In the genomic region with DNA sequence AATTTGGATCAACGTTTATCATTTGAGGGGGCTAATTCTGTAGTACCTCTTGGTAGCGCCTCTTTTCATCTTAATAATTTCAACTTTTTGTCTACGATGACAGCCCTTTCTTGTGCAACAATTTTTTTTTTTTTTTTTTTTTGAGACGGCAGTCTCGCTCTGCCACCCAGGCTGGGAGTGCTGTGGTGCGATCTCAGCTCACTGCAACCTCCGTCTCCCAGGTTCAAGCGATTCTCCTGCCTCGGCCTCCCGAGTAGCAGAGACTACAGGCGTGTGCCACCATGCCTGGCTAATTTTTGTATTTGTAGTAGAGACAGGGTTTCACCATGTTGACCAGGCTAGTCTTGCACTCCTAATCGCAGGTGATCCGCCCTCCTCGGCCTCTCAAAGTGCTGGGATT, we compare ENCODE assay signal across 8 cellular contexts. TPM values are rescaled to one million over a fixed set of nuclear protein-coding genes. Genes with fewer than 3 reads are reported as not detected.
A peak's percentile ranks its signal among the peaks of the same experiment; 100 is the strongest.
DNase-seq lines count a peak whose midpoint lies in the region; ATAC-seq, FAIRE-seq and TF ChIP-seq lines count a peak whose summit lies in the region.
"Not testable (repeated sequence)": the region's sequence is repeated elsewhere in the genome, so short reads cannot be mapped to it uniquely, and the experiment has no call there.

No MANE protein-coding gene starts in this region.

- H3K27me3 ChIP-seq in GM06990 (replicated peaks; ENCODE audit: control insufficient read depth, insufficient read depth, low read length); MG63; astrocyte (ENCODE audit: insufficient read depth, low read length); esophagus squamous epithelium; psoas muscle (ENCODE audit: insufficient read depth in 3 of 3, low read length in 2 of 3); upper lobe of right lung: not testable (repeated sequence)

- peak overlapping the region; percentile 94 for H3K9ac ChIP-seq in astrocyte (ENCODE audit: low read length)

- peaks cover 52% of the 10 kb centered on the region for H3K79me2 ChIP-seq in astrocyte (ENCODE audit: insufficient read depth, low read length)

- not testable (repeated sequence) for H3K27me3 Mint-ChIP-seq in astrocyte (ENCODE audit: low read depth, unreplicated experiment)

- WGBS in esophagus squamous epithelium, 2 donors, result 17 to 20% methylated on average over 12 to 14 of the region's 14 CpGs
- WGBS in lower leg skin, 2 donors, result 21 to 24% methylated on average over 14 of the region's 14 CpGs
- 26 to 33% (median 30%) methylated on average over 14 of the region's 14 CpGs for WGBS in psoas muscle, 3 donors

- H3K27ac Mint-ChIP-seq in astrocyte (ENCODE audit: unreplicated experiment), result peak overlapping the region; percentile 100

- H2AFZ ChIP-seq in astrocyte (ENCODE audit: low read depth, low read length), result peak overlapping the region; percentile 91

- not testable (repeated sequence) for H3K4me1 ChIP-seq in astrocyte (ENCODE audit: insufficient read depth, low read length); psoas muscle; upper lobe of right lung
- peaks cover 4 to 31% (median 16%) of the 10 kb centered on the region in 3 donors for H3K4me1 ChIP-seq in esophagus squamous epithelium

- H3K4me1 Mint-ChIP-seq in astrocyte (ENCODE audit: low read depth, unreplicated experiment), result not testable (repeated sequence)

- not testable (repeated sequence) for TF ChIP-seq CTCF in GM06990 (IDR thresholded peaks at IDR 0.05; ENCODE audit: insufficient read depth, low read length, poor library complexity, severe bottlenecking); astrocyte (IDR thresholded peaks at IDR 0.05; ENCODE audit: insufficient read depth, low read depth, low read length); esophagus squamous epithelium (IDR thresholded peaks at IDR 0.05); lower leg skin (IDR thresholded peaks at IDR 0.05); psoas muscle (IDR thresholded peaks at IDR 0.05); upper lobe of right lung (IDR thresholded peaks at IDR 0.05)

- H3K9me3 ChIP-seq in MG63; astrocyte (ENCODE audit: insufficient read depth, low read depth, low read length); esophagus squamous epithelium; psoas muscle; upper lobe of right lung: not testable (repeated sequence)

- peak overlapping the region; percentile 95 for H3K27ac ChIP-seq in astrocyte (ENCODE audit: low read depth, low read length)
- H3K27ac ChIP-seq in esophagus squamous epithelium, result peak overlapping the region; percentile 86 to 97 (median 92)
- H3K27ac ChIP-seq in psoas muscle, result peak overlapping the region; percentile 99
- H3K27ac ChIP-seq in upper lobe of right lung, result peak overlapping the region; percentile 99

- TF ChIP-seq POLR2A in esophagus squamous epithelium (IDR thresholded peaks at IDR 0.05); lower leg skin (IDR thresholded peaks at IDR 0.05): not testable (repeated sequence)

- not testable (repeated sequence) for H4K20me1 ChIP-seq in astrocyte (ENCODE audit: insufficient read depth, low read length)

- H3K9me3 Mint-ChIP-seq in astrocyte (ENCODE audit: unreplicated experiment), result not testable (repeated sequence)

- not testable (repeated sequence) for H3K36me3 ChIP-seq in GM06990 (ENCODE audit: control insufficient read depth, insufficient read depth, low read length); MG63; astrocyte (ENCODE audit: insufficient read depth, low read length); psoas muscle (ENCODE audit: insufficient read depth in 1 of 2, low read depth in 1 of 2); upper lobe of right lung
- H3K36me3 ChIP-seq in esophagus squamous epithelium, result peaks cover 0 to 18% (median 0%) of the 10 kb centered on the region in 3 donors

- FAIRE-seq in astrocyte (lab: Jason Lieb, UNC), result not testable (repeated sequence)

- H3K36me3 Mint-ChIP-seq in astrocyte (ENCODE audit: low read depth, unreplicated experiment), result not testable (repeated sequence)

- peak overlapping the region; percentile 87 for H3K4me3 ChIP-seq in GM06990 (replicated peaks; ENCODE audit: low read depth, low read length)
- peak overlapping the region; percentile 80 for H3K4me3 ChIP-seq in MG63
- peak overlapping the region; percentile 94 for H3K4me3 ChIP-seq in astrocyte (ENCODE audit: insufficient read depth, low read depth, low read length)
- peak overlapping the region; percentile 67 to 89 (median 75) for H3K4me3 ChIP-seq in esophagus squamous epithelium
- peak overlapping the region; percentile 75 for H3K4me3 ChIP-seq in lower leg skin (ENCODE audit: low read depth, poor library complexity, severe bottlenecking)
- H3K4me3 ChIP-seq in psoas muscle, result peak overlapping the region; percentile 95
- H3K4me3 ChIP-seq in upper lobe of right lung, result peak overlapping the region; percentile 71

- intact Hi-C loops in esophagus squamous epithelium (cut with DNase I); lower leg skin (cut with DNase I; ENCODE audit: low total_unique reads); upper lobe of right lung (cut with DNase I): not testable (repeated sequence)
- intact Hi-C loops in psoas muscle (cut with DNase I), result loop anchor here in 1 of 2 donors (10.0 kb wide), 1 partner anchor 129 kb away; no protein-coding TSS in a partner anchor

- peak overlapping the region; percentile 91 for H3K4me2 ChIP-seq in astrocyte (ENCODE audit: low read length)

- H3K4me3 Mint-ChIP-seq in astrocyte (ENCODE audit: unreplicated experiment), result peak overlapping the region; percentile 97

- ATAC-seq in psoas muscle, result peak in 2 of 4 donors; percentile 33 to 42
- ATAC-seq in upper lobe of right lung, result not testable (repeated sequence)

- DNase-seq in GM06990 (ENCODE audit: extremely low read depth, insufficient read length) (peak; percentile 18), UCSD-AML1 (lab: John Stamatoyannopoulos, UW; ENCODE audit: unreplicated experiment) (peak; percentile 17)
- DNase-seq in MG63; astrocyte (ENCODE audit: low read depth); esophagus squamous epithelium (lab: John Stamatoyannopoulos, UW); lower leg skin (ENCODE audit: low spot score in 2 of 2); psoas muscle; upper lobe of right lung: not testable (repeated sequence)

RNA-seq across cellular contexts. Expression of gene MRPL1, which starts 0.7 kb away (rescaled TPM):
- total RNA-seq in MG63 (2014; rRNA removed; shearing (Covaris generic); ENCODE audit: low replicate concordance), result 43.6 and 46.3 TPM in 2 replicates
- total RNA-seq in astrocyte (31.7 and 33.2 TPM in 2 replicates), esophagus squamous epithelium (10 to 100 TPM; 12.9 to 34.5 (median 28.4) TPM), lower leg skin (10 to 100 TPM; 12.8 to 28.2 (median 17.2) TPM), psoas muscle (10 to 100 TPM; 28.1 to 49.9 (median 37.8) TPM), upper lobe of right lung (17.6 TPM)
- polyA plus RNA-seq in psoas muscle, result 10 to 100 TPM; 34.1 to 64.6 (median 43.4) TPM

RNA-seq across cellular contexts. Expression of gene CNOT6L, which starts 44.2 kb away (rescaled TPM):
- total RNA-seq in MG63 (2014; rRNA removed; shearing (Covaris generic); ENCODE audit: low replicate concordance), result 1.9 and 6.1 TPM in 2 replicates
- total RNA-seq in astrocyte (33.4 and 34.0 TPM in 2 replicates), esophagus squamous epithelium (10 to 100 TPM in 3 of 4 donors, 1 to 10 TPM in 1; 8.5 to 33.6 (median 15.7) TPM), lower leg skin (10 to 100 TPM; 27.7 to 35.5 (median 33.0) TPM), psoas muscle (10 to 100 TPM; 18.0 to 23.3 (median 20.2) TPM), upper lobe of right lung (50.8 TPM)
- polyA plus RNA-seq in psoas muscle, result 1 to 10 TPM; 2.6 to 6.9 (median 3.5) TPM
